In the genomic region with DNA sequence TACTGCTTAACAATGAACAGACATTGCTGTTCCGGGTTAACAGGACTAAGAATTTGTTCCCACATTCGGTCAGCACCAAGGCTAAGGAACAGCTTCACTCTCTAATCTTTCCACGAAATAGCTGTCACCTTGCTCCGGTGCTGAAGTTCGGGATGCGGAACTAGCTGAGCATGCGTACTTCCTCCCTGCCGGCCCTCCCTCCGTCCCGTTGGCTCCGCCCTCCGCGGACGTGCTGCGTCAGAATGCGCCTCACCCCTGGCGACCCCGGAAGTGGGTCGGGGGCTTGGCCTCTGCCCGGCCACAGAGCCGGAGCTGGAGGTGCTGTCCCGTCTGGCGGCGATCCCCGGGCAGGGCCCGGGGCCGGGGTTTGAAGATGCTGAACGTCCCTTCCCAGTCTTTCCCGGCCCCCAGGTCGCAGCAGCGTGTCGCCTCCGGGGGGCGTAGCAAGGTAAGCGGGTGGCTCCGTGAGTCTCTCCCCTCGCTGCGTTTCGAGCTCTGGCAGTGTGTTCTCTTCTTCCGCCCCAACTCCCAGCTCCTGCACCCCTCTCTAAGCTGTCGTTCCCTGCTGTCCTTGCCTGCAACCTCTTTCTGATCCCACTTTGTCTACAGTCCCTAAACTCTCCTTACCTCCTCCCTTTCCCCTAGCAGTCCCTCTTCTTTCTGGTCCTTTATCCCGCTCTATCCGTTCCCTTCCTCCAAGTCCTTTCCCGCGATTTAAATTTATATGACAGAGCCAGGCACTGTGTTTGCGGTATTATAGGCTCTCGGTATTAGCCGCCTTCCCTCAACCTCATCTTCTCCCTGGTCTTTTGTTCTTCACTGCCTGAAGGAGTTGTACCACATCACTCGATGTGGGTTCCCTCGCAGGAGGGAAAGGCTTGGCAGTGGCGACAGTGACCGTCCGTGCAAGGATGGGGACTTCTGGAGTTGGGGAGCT, we compare ENCODE assay signal across 1 cellular context.
TF ChIP-seq lines count a peak whose summit lies in the region.

A gene with protein sequence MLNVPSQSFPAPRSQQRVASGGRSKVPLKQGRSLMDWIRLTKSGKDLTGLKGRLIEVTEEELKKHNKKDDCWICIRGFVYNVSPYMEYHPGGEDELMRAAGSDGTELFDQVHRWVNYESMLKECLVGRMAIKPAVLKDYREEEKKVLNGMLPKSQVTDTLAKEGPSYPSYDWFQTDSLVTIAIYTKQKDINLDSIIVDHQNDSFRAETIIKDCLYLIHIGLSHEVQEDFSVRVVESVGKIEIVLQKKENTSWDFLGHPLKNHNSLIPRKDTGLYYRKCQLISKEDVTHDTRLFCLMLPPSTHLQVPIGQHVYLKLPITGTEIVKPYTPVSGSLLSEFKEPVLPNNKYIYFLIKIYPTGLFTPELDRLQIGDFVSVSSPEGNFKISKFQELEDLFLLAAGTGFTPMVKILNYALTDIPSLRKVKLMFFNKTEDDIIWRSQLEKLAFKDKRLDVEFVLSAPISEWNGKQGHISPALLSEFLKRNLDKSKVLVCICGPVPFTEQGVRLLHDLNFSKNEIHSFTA (plus strand): TSS at position 280 of the 937 bp plus-strand sequence. CDS start 94 bp downstream, at position 374.

TF ChIP-seq in IMR-90, 13 proteins besides CTCF, POLR2A, EP300 and RAD21 (continued from another document):
- TF ChIP-seq, protein P1, sequence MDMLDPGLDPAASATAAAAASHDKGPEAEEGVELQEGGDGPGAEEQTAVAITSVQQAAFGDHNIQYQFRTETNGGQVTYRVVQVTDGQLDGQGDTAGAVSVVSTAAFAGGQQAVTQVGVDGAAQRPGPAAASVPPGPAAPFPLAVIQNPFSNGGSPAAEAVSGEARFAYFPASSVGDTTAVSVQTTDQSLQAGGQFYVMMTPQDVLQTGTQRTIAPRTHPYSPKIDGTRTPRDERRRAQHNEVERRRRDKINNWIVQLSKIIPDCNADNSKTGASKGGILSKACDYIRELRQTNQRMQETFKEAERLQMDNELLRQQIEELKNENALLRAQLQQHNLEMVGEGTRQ (IDR thresholded peaks at IDR 0.05; ENCODE audit: low read depth, low read length) = no peak
- TF ChIP-seq SMC3 (IDR thresholded peaks at IDR 0.05; ENCODE audit: low read depth, low read length) = peak; percentile 6; the same call in 1 of the 2 replicates
